7 cellular contexts compared by ENCODE assay signal in the genomic region with DNA sequence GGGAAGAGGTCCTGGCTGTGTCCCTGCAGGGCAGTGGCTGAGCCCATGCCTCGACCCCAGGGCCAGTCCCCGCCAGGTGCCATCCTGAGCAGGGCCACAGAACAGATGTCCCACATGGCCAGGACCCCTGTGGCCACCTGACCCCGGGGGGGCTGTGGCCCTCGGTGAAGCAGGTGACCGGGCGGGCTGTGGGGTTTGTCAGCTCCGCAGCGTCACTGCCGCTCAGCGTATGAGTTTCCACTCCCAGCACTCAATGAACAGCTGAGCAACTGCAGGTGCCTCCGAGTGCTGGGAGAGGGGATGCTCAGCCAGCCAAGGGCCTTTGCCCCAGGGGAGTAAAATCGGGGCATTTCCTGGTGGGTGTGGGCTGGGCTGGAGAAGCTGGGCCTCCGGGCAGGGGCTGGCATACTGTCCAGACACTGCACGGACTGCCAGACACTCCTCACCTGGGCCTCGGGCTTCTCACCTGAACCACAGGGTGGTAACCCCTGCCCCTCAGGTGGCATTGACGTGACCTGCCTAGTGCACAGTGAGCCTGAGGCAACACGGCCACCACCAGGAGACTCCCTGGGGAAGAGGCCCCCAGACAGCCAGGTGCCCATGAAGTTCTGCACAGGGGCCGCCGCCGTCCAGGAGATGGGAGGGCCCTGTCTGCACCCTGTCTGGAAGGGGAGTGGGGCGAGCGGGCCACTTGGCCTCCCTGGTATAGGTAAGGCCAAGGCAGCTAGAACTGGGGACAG. TPM values are rescaled to one million over a fixed set of nuclear protein-coding genes. Genes with fewer than 3 reads are reported as not detected.
DNase-seq lines count a peak whose midpoint lies in the region; ATAC-seq, FAIRE-seq and TF ChIP-seq lines count a peak whose summit lies in the region.
"Not testable (repeated sequence)": the region's sequence is repeated elsewhere in the genome, so short reads cannot be mapped to it uniquely, and the experiment has no call there.

No MANE protein-coding gene starts in this region.

- TF ChIP-seq CTCF in WTC11 (IDR thresholded peaks at IDR 0.05); gastroesophageal sphincter (IDR thresholded peaks at IDR 0.05); kidney (IDR thresholded peaks at IDR 0.05; ENCODE audit: borderline replicate concordance, extremely low read depth, insufficient read depth); mucosa of descending colon (IDR thresholded peaks at IDR 0.05): not testable (repeated sequence)

- not testable (repeated sequence) for H3K4me3 ChIP-seq in BLaER1; gastroesophageal sphincter; kidney (ENCODE audit: low read length in 2 of 2); mucosa of descending colon

- H3K27ac ChIP-seq in BLaER1; gastroesophageal sphincter; kidney (ENCODE audit: low read depth in 2 of 2, low read length in 2 of 2): not testable (repeated sequence)

- H3K4me1 Mint-ChIP-seq in WTC11: not testable (repeated sequence)
- peaks cover 12% of the 10 kb centered on the region for H3K4me1 Mint-ChIP-seq in stimulated activated effector memory CD8-positive, alpha-beta T cell treated with anti-CD3 and anti-CD28 coated beads, Interleukin-12 subunit alpha, Interleukin-12 subunit beta, amount 100 ng/mL, for 72 hours

- not testable (repeated sequence) for H3K9me3 ChIP-seq in BLaER1; gastroesophageal sphincter; kidney (ENCODE audit: control insufficient read depth in 1 of 2, low read length in 2 of 2); mucosa of descending colon

- POLR2A ChIA-PET in WTC11 (lab: Charles Lee): interaction anchor here (0.5 to 1.0 kb wide), 2 partner anchors 13 to 817 kb away, joined by 3 read pairs; a partner anchor contains a TSS

- FAIRE-seq in kidney (lab: Jason Lieb, UNC): not testable (repeated sequence)

- intact Hi-C loops in kidney (cut with DNase I); mucosa of descending colon (cut with DNase I, micrococcal nuclease): not testable (repeated sequence)

- peak; percentile 5 for DNase-seq in WTC11 (ENCODE audit: low spot score)
- peak; percentile 13 for DNase-seq in activated T-cell treated with anti-CD3 and anti-CD28 coated beads, Interleukin-2, amount 50 U/mL, for 48 hours
- DNase-seq in kidney: peak; percentile 53
- DNase-seq in mucosa of descending colon: peak in 2 of 3 donors; percentile 23 to 30
- DNase-seq in stimulated activated effector memory CD8-positive, alpha-beta T cell treated with anti-CD3 and anti-CD28 coated beads, Interleukin-12 subunit alpha, Interleukin-12 subunit beta, amount 100 ng/mL, for 72 hours (ENCODE audit: low spot score in 2 of 2): not testable (repeated sequence)

- CTCF ChIA-PET in WTC11 (lab: Charles Lee): interaction anchor here (0.8 to 1.8 kb wide), 2 partner anchors 9 to 249 kb away, joined by 3 to 7 read pairs; no protein-coding TSS in a partner anchor

- not testable (repeated sequence) for H3K27me3 ChIP-seq in BLaER1, gastroesophageal sphincter

- peaks cover 42% of the 10 kb centered on the region for H3K36me3 Mint-ChIP-seq in WTC11
- peaks cover 55% of the 10 kb centered on the region for H3K36me3 Mint-ChIP-seq in stimulated activated effector memory CD8-positive, alpha-beta T cell treated with anti-CD3 and anti-CD28 coated beads, Interleukin-12 subunit alpha, Interleukin-12 subunit beta, amount 100 ng/mL, for 72 hours

- not testable (repeated sequence) for H3K9me3 Mint-ChIP-seq in WTC11; stimulated activated effector memory CD8-positive, alpha-beta T cell treated with anti-CD3 and anti-CD28 coated beads, Interleukin-12 subunit alpha, Interleukin-12 subunit beta, amount 100 ng/mL, for 72 hours

- H3K4me2 ChIP-seq in BLaER1: peak overlapping the region; percentile 81

- peaks cover 100% of the 10 kb centered on the region for H4K20me1 ChIP-seq in BLaER1

- no CpG with 5 or more reads among the region's 22 CpGs for WGBS in gastroesophageal sphincter (ENCODE audit: low coverage in 1 of 2), 2 donors

- TF ChIP-seq POLR2A in gastroesophageal sphincter (IDR thresholded peaks at IDR 0.05): not testable (repeated sequence)

- H3K27ac Mint-ChIP-seq in WTC11; stimulated activated effector memory CD8-positive, alpha-beta T cell treated with anti-CD3 and anti-CD28 coated beads, Interleukin-12 subunit alpha, Interleukin-12 subunit beta, amount 100 ng/mL, for 72 hours: not testable (repeated sequence)

- not testable (repeated sequence) for TF ChIP-seq EP300 in gastroesophageal sphincter (IDR thresholded peaks at IDR 0.05)

- H3K9ac ChIP-seq in BLaER1; kidney (ENCODE audit: low read length in 2 of 2): not testable (repeated sequence)

- peaks cover 68% of the 10 kb centered on the region for H3K36me3 ChIP-seq in BLaER1
- peaks cover 0 to 76% of the 10 kb centered on the region in 2 donors for H3K36me3 ChIP-seq in gastroesophageal sphincter
- peaks cover 12 to 16% of the 10 kb centered on the region in 2 donors for H3K36me3 ChIP-seq in kidney (ENCODE audit: control insufficient read depth in 1 of 2, insufficient read depth in 2 of 2, low read length in 2 of 2)
- not testable (repeated sequence) for H3K36me3 ChIP-seq in mucosa of descending colon (ENCODE audit: low read depth)

- H3K4me1 ChIP-seq in BLaER1 (peaks cover 90% of the 10 kb centered on the region), gastroesophageal sphincter (peaks cover 0 to 20% (median 0%) of the 10 kb centered on the region in 3 donors)
- not testable (repeated sequence) for H3K4me1 ChIP-seq in kidney (ENCODE audit: control insufficient read depth in 1 of 2, insufficient read depth in 1 of 2, low read depth in 1 of 2, low read length in 2 of 2); mucosa of descending colon (ENCODE audit: low read depth)

- not testable (repeated sequence) for H3K27me3 Mint-ChIP-seq in WTC11 (ENCODE audit: low read depth)

- H3K4me3 Mint-ChIP-seq in WTC11; stimulated activated effector memory CD8-positive, alpha-beta T cell treated with anti-CD3 and anti-CD28 coated beads, Interleukin-12 subunit alpha, Interleukin-12 subunit beta, amount 100 ng/mL, for 72 hours: not testable (repeated sequence)

- not testable (repeated sequence) for ATAC-seq in WTC11, mucosa of descending colon
- peak; percentile 3 for ATAC-seq in gastroesophageal sphincter
- peak; percentile 11 for ATAC-seq in stimulated activated effector memory CD8-positive, alpha-beta T cell treated with anti-CD3 and anti-CD28 coated beads, Interleukin-12 subunit alpha, Interleukin-12 subunit beta, amount 100 ng/mL, for 72 hours

RNA-seq across cellular contexts. Expression of a gene that starts 37.3 kb away (rescaled TPM):
- total RNA-seq in WTC11 (2021): 41.5 to 42.6 TPM (median 42.2 TPM) in 3 replicates
- 10 to 100 TPM in 1 of 4 donors, 1 to 10 TPM in 3; 3.9 to 10.0 (median 7.5) TPM for total RNA-seq in gastroesophageal sphincter
- total RNA-seq in kidney: 20.4 TPM
- polyA plus RNA-seq in kidney (ENCODE audit: insufficient read depth, low read depth, low replicate concordance): 4.8 TPM
- 10 to 100 TPM; 16.1 to 16.7 (median 16.5) TPM for total RNA-seq in mucosa of descending colon

RNA-seq across cellular contexts. Expression of a gene that starts 51.0 kb away (rescaled TPM):
- total RNA-seq in WTC11 (2021): 28.5 to 32.6 TPM (median 30.9 TPM) in 3 replicates
- 10 to 100 TPM; 53.6 to 79.1 (median 72.1) TPM for total RNA-seq in gastroesophageal sphincter
- total RNA-seq in kidney: 29.6 TPM
- polyA plus RNA-seq in kidney (ENCODE audit: insufficient read depth, low read depth, low replicate concordance): 37.0 TPM
- 10 to 100 TPM; 36.9 to 54.4 (median 38.5) TPM for total RNA-seq in mucosa of descending colon
